Comparison of ENCODE assay signal across 23 cellular contexts in the genomic region with DNA sequence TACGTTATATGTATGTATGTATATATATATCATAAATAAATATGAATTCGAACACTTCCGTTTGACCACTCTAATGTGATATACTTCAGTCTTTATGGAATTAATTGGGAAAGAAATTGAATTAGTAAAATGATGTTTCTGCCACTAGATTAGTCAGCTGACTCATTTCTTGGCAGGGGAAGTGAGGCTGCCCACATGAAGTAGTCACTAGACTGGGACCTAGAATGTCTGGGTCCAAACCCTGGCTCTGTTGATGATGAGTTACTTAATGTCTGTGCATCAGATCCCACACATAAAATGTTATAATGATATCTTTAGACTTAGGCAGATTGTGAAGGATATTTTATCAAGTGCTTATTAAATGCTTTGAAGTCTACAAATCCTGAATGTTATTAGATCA.
"Had no signal": no experiment of that assay in that cellular context is flagged by ENCODE, and none has a peak within 500 bp of the region (broad histone marks: within the 10 kb centered on the region; RNA-seq: fewer than 3 reads in every experiment).

No MANE protein-coding gene starts in this region.

- ATAC-seq: activated naive CD4-positive, alpha-beta T cell treated with anti-CD3 and anti-CD28 coated beads, Interleukin-2, amount 50 U/mL, for 72 hours; activated T-cell treated with anti-CD3 and anti-CD28 coated beads, Interleukin-2, amount 50 U/mL, for 72 hours; effector memory CD8-positive, alpha-beta T cell; esophagus mucosa; left cardiac atrium; left ventricle myocardium superior; naive thymus-derived CD4-positive, alpha-beta T cell had no signal

- H3K36me3 Mint-ChIP-seq: activated naive CD4-positive, alpha-beta T cell treated with anti-CD3 and anti-CD28 coated beads, Interleukin-2, amount 50 U/mL, for 72 hours; mesothelial cell of epicardium; naive thymus-derived CD4-positive, alpha-beta T cell had no signal

- H3K4me3 Mint-ChIP-seq: activated T-cell treated with anti-CD3 and anti-CD28 coated beads, Interleukin-2, amount 50 U/mL, for 72 hours; effector memory CD8-positive, alpha-beta T cell; mesothelial cell of epicardium; naive thymus-derived CD4-positive, alpha-beta T cell; T-helper 2 cell treated with Interferon-gamma antibody and Interleukin-4, amounts not matched to agents 5 μg/mL and 100 μg/mL, for 36 hours had no signal

- H3K4me1 Mint-ChIP-seq: mesothelial cell of epicardium; naive thymus-derived CD4-positive, alpha-beta T cell had no signal

- H3K9me3 Mint-ChIP-seq: activated naive CD4-positive, alpha-beta T cell treated with anti-CD3 and anti-CD28 coated beads, Interleukin-2, amount 50 U/mL, for 72 hours; activated T-cell treated with anti-CD3 and anti-CD28 coated beads, Interleukin-2, amount 50 U/mL, for 72 hours; effector memory CD8-positive, alpha-beta T cell; mesothelial cell of epicardium; naive thymus-derived CD4-positive, alpha-beta T cell; T-helper 2 cell treated with Interferon-gamma antibody and Interleukin-4, amounts not matched to agents 5 μg/mL and 100 μg/mL, for 36 hours had no signal

- H3K4me3 ChIP-seq: ovary, prostate gland, tibial nerve had no signal

- H3K27ac Mint-ChIP-seq: activated naive CD4-positive, alpha-beta T cell treated with anti-CD3 and anti-CD28 coated beads, Interleukin-2, amount 50 U/mL, for 72 hours; activated T-cell treated with anti-CD3 and anti-CD28 coated beads, Interleukin-2, amount 50 U/mL, for 72 hours; effector memory CD8-positive, alpha-beta T cell; mesothelial cell of epicardium; naive thymus-derived CD4-positive, alpha-beta T cell; T-helper 2 cell treated with Interferon-gamma antibody and Interleukin-4, amounts not matched to agents 5 μg/mL and 100 μg/mL, for 36 hours had no signal

- DNase-seq: activated CD4-positive, alpha-beta T cell treated with anti-CD3 and anti-CD28 coated beads for 4 hours; activated CD4-positive, alpha-beta T cell treated with anti-CD3 and anti-CD28 coated beads, Interleukin-2, amount 50 U/mL, for 4 hours; activated naive CD4-positive, alpha-beta T cell; activated T-cell treated with anti-CD3 and anti-CD28 coated beads for 4 hours; activated T-cell treated with anti-CD3 and anti-CD28 coated beads, Interleukin-2, amount 50 U/mL, for 72 hours; brain microvascular endothelial cell; caudate nucleus; cortex of kidney; effector memory CD8-positive, alpha-beta T cell; foreskin melanocyte; islet precursor cell; left cardiac atrium; left ventricle myocardium superior; naive thymus-derived CD4-positive, alpha-beta T cell; ovary; stimulated activated naive CD4-positive, alpha-beta T cell treated with Interleukin-2 at 50 U/mL for 16 hours; T-helper 1 cell had no signal
